8 cellular contexts compared by ENCODE assay signal in genomic region chr2:168456526-168457176, GRCh38. TPM values are rescaled to one million over a fixed set of nuclear protein-coding genes. Genes with fewer than 3 reads are reported as not detected.
A peak's percentile ranks its signal among the peaks of the same experiment; 100 is the strongest.
DNase-seq lines count a peak whose midpoint lies in the region; ATAC-seq, FAIRE-seq and TF ChIP-seq lines count a peak whose summit lies in the region.

No MANE protein-coding gene starts in this region.

- TF ChIP-seq CTCF in Calu3 (IDR thresholded peaks at IDR 0.05; ENCODE audit: unreplicated experiment) = no peak
- TF ChIP-seq CTCF in keratinocyte (optimal IDR thresholded peaks at IDR 0.05 in 1 of 3, IDR thresholded peaks at IDR 0.05 in 1 of 3, conservative IDR thresholded peaks at IDR 0.05 in 1 of 3; ENCODE audit: extremely low read depth in 1 of 3, insufficient read depth in 2 of 3, low read length in 3 of 3) = no peak

- peaks cover 13% of the 10 kb centered on the region for H3K4me1 Mint-ChIP-seq in Calu3 (ENCODE audit: low read depth, unreplicated experiment)

- no peaks in the 10 kb centered on the region for H3K27me3 ChIP-seq in keratinocyte (ENCODE audit: control insufficient read depth, extremely low read depth, insufficient read depth, low read length)

- H3K4me3 ChIP-seq in keratinocyte (ENCODE audit: control insufficient read depth in 2 of 3, extremely low read depth in 1 of 3, insufficient read depth in 2 of 3, low read depth in 1 of 3, low read length in 3 of 3) = peak overlapping the region; percentile 80 to 87 (median 81)

- no peaks in the 10 kb centered on the region for H3K27me3 Mint-ChIP-seq in Calu3 (ENCODE audit: unreplicated experiment)

- H3K4me2 ChIP-seq in keratinocyte (ENCODE audit: control insufficient read depth, extremely low read depth, insufficient read depth, low read depth, low read length) = peak overlapping the region; percentile 99

- no peaks in the 10 kb centered on the region for H3K36me3 Mint-ChIP-seq in Calu3 (ENCODE audit: insufficient read depth, unreplicated experiment)

- H3K4me1 ChIP-seq in keratinocyte (ENCODE audit: control insufficient read depth, extremely low read depth, insufficient read depth, low read length) = peaks cover 10% of the 10 kb centered on the region

- H3K79me2 ChIP-seq in keratinocyte (ENCODE audit: control insufficient read depth, insufficient read depth, low read length) = peaks cover 54% of the 10 kb centered on the region

- H2AFZ ChIP-seq in keratinocyte (ENCODE audit: control insufficient read depth, low read length) = peak overlapping the region; percentile 86

- DNase-seq in Calu3 (peak; percentile 47), SK-N-DZ (ENCODE audit: low spot score) (peak; percentile 72), T47D (ENCODE audit: low read depth in 1 of 2, low spot score in 1 of 2) (peak; percentile 10 to 49), keratinocyte (ENCODE audit: low read depth, low spot score) (no peak)
- DNase-seq in stimulated activated CD4-positive, alpha-beta T cell treated with anti-CD3 and anti-CD28 coated beads, Interleukin-1b, Interleukin-23, amount 100 ng/mL, for 4 hours (ENCODE audit: low read depth in 2 of 2) = peak; percentile 39 to 48

- no TSS peak for BruUV-seq in Calu3 (replicated peaks; lab: Mats Ljungman, UMichigan)

- H4K20me1 ChIP-seq in keratinocyte (ENCODE audit: control insufficient read depth, extremely low read depth, insufficient read depth, low read length) = no peaks in the 10 kb centered on the region

- H3K9ac ChIP-seq in keratinocyte (ENCODE audit: control insufficient read depth, extremely low read depth, insufficient read depth, low read length) = peak overlapping the region; percentile 87

- H3K36me3 ChIP-seq in keratinocyte (ENCODE audit: control insufficient read depth in 2 of 2, extremely low read depth in 1 of 2, insufficient read depth in 2 of 2, low read length in 2 of 2) = no peaks in the 10 kb centered on the region

- intact Hi-C loops in Calu3 (cut with micrococcal nuclease; ENCODE audit: unreplicated experiment) = no loop called here

- H3K27ac ChIP-seq in keratinocyte (ENCODE audit: control insufficient read depth, insufficient read depth, low read length) = peak overlapping the region; percentile 77

- FAIRE-seq in keratinocyte (lab: Jason Lieb, UNC) = no peak

- no peak overlapping the region for H3K27ac Mint-ChIP-seq in Calu3 (ENCODE audit: unreplicated experiment)

- H3K9me3 ChIP-seq in keratinocyte (ENCODE audit: control insufficient read depth, low read depth, low read length) = no peaks in the 10 kb centered on the region

- dilution Hi-C loops in keratinocyte (cut with MboI; ENCODE audit: extremely low pct_ligation_motif_present, low sequenced_read_pairs) = no loop called here

- ATAC-seq in GM19397 (IDR thresholded peaks at IDR 0.05; ENCODE audit: unreplicated experiment) (peak; percentile 36), HG03460 (IDR thresholded peaks at IDR 0.05; ENCODE audit: unreplicated experiment) (peak; percentile 33), GM18858 (IDR thresholded peaks at IDR 0.05; ENCODE audit: unreplicated experiment) (no peak)

- in situ Hi-C loops in T47D (cut with HindIII; ENCODE audit: low pct_unique_long_range_greater_than_20kb, low sequenced_read_pairs) = no loop called here

- CTCF ChIA-PET in Calu3 (lab: Charles Lee) = no interaction called here

- H3K9me1 ChIP-seq in keratinocyte (ENCODE audit: control insufficient read depth, extremely low read depth, insufficient read depth, low read length) = no peaks in the 10 kb centered on the region

- no peaks in the 10 kb centered on the region for H3K9me3 Mint-ChIP-seq in Calu3 (ENCODE audit: low read depth, unreplicated experiment)

- no peak overlapping the region for H3K4me3 Mint-ChIP-seq in Calu3 (ENCODE audit: low read depth, unreplicated experiment)

RNA-seq across cellular contexts. Expression of gene CERS6, which starts 0.6 kb away (rescaled TPM):
- total RNA-seq in Calu3 (2022) = 39.9 and 45.9 TPM in 2 replicates
- polyA plus RNA-seq in SK-N-DZ (2014; cell fraction: cytosol; rRNA removed) = 27.7 and 30.4 TPM in 2 replicates
- 19.0 and 27.7 TPM in 2 replicates for polyA plus RNA-seq in SK-N-DZ (2014; cell fraction: nucleus; rRNA removed)
- 11.3 to 19.5 TPM (median 15.6 TPM) in 3 replicates for polyA plus RNA-seq in keratinocyte
- 4.3 TPM for polyA plus RNA-seq in keratinocyte (2011; ENCODE audit: low read depth)
- 7.2 and 12.7 TPM in 2 replicates for polyA plus RNA-seq in keratinocyte (2011; cell fraction: cytosol; rRNA removed)
- polyA plus RNA-seq in keratinocyte (2011; cell fraction: nucleus; rRNA removed) = 19.8 and 22.8 TPM in 2 replicates
- polyA plus RNA-seq in keratinocyte (2012; ENCODE audit: low replicate concordance) = 11.1 and 20.4 TPM in 2 replicates
- polyA minus RNA-seq in keratinocyte = 16.4 to 29.3 TPM (median 17.2 TPM) in 3 replicates
- polyA minus RNA-seq in keratinocyte (2011; cell fraction: cytosol; rRNA and poly(A)+ RNA removed) = 12.5 TPM
- polyA minus RNA-seq in keratinocyte (2011; cell fraction: nucleus; rRNA and poly(A)+ RNA removed) = 23.8 and 47.7 TPM in 2 replicates
